ENCODE assay signal across 8 cellular contexts in the genomic region with DNA sequence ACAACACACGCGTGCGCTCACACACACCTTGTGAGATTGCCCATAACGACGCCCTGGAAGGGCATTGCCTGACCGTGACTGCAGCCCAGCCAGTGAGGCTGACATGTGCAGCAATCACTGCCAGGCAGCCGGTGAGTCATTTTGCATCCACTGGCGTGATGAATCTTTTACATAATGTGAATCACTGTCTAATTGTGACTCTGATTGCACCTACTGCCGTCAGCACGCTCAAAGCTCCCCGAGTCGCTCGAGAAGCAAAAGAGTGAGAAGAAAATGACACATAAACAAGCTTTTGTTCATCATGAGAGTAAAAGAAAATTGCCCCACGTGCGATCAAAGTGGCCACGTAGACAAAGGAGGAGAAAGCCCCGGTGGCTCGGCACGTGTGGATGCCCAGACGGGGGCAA.
DNase-seq lines count a peak whose midpoint lies in the region; ATAC-seq and TF ChIP-seq lines count a peak whose summit lies in the region.

No MANE protein-coding gene starts in this region.

- no CpG with 5 or more reads among the region's 20 CpGs for WGBS in mesendoderm (ENCODE audit: extremely low coverage, insufficient coverage, low lambda C conversion rate)

- peak; percentile 57 for DNase-seq in activated CD8-positive, alpha-beta T cell treated with anti-CD3 and anti-CD28 coated beads for 36 hours
- no peak for DNase-seq in activated CD8-positive, alpha-beta T cell treated with anti-CD3 and anti-CD28 coated beads, Interleukin-2, amount 10 ng/mL, durations not matched to agents 7 days and 5 days
- DNase-seq in activated T-cell treated with anti-CD3 and anti-CD28 coated beads, Interleukin-2, amount 50 U/mL, for 72 hours: peak; percentile 78
- peak; percentile 9 to 65 for DNase-seq in stimulated activated effector memory CD8-positive, alpha-beta T cell treated with anti-CD3 and anti-CD28 coated beads, Interleukin-12 subunit alpha, Interleukin-12 subunit beta, amount 100 ng/mL, for 72 hours (ENCODE audit: low spot score in 2 of 2)
- no peak for DNase-seq in foreskin fibroblast
- no peak for DNase-seq in mesendoderm
- no peak for DNase-seq in mesenteric fat pad (ENCODE audit: low spot score)

- no peaks in the 10 kb centered on the region for H3K27me3 ChIP-seq in mesendoderm (ENCODE audit: insufficient read depth, low read length, poor library complexity)

- H3K4ac ChIP-seq in mesendoderm (ENCODE audit: low read depth, low read length): no peak overlapping the region

- no peaks in the 10 kb centered on the region for H3K9me3 Mint-ChIP-seq in activated CD8-positive, alpha-beta T cell treated with anti-CD3 and anti-CD28 coated beads for 36 hours
- no peaks in the 10 kb centered on the region for H3K9me3 Mint-ChIP-seq in activated CD8-positive, alpha-beta T cell treated with anti-CD3 and anti-CD28 coated beads, Interleukin-2, amount 10 ng/mL, durations not matched to agents 7 days and 5 days (ENCODE audit: insufficient read depth)
- H3K9me3 Mint-ChIP-seq in activated T-cell treated with anti-CD3 and anti-CD28 coated beads, Interleukin-2, amount 50 U/mL, for 72 hours: peaks cover 2 to 9% of the 10 kb centered on the region in 2 donors
- H3K9me3 Mint-ChIP-seq in stimulated activated effector memory CD8-positive, alpha-beta T cell treated with anti-CD3 and anti-CD28 coated beads, Interleukin-12 subunit alpha, Interleukin-12 subunit beta, amount 100 ng/mL, for 72 hours: peaks cover 4% of the 10 kb centered on the region

- CTCF ChIA-PET in activated CD8-positive, alpha-beta T cell treated with anti-CD3 and anti-CD28 coated beads for 36 hours (lab: Charles Lee): no interaction called here
- CTCF ChIA-PET in activated CD8-positive, alpha-beta T cell treated with anti-CD3 and anti-CD28 coated beads, Interleukin-2, amount 10 ng/mL, durations not matched to agents 7 days and 5 days (lab: Charles Lee): no interaction called here

- no peak overlapping the region for H2BK5ac ChIP-seq in mesendoderm (ENCODE audit: low read length)

- no peak overlapping the region for H4K5ac ChIP-seq in mesendoderm (ENCODE audit: low read length)

- H3K4me3 Mint-ChIP-seq in activated CD8-positive, alpha-beta T cell treated with anti-CD3 and anti-CD28 coated beads for 36 hours: no peak overlapping the region
- H3K4me3 Mint-ChIP-seq in activated CD8-positive, alpha-beta T cell treated with anti-CD3 and anti-CD28 coated beads, Interleukin-2, amount 10 ng/mL, durations not matched to agents 7 days and 5 days: no peak overlapping the region
- peak overlapping the region; percentile 67 to 75 for H3K4me3 Mint-ChIP-seq in activated T-cell treated with anti-CD3 and anti-CD28 coated beads, Interleukin-2, amount 50 U/mL, for 72 hours
- H3K4me3 Mint-ChIP-seq in stimulated activated effector memory CD8-positive, alpha-beta T cell treated with anti-CD3 and anti-CD28 coated beads, Interleukin-12 subunit alpha, Interleukin-12 subunit beta, amount 100 ng/mL, for 72 hours: peak overlapping the region; percentile 22

- H3K4me2 ChIP-seq in mesendoderm (ENCODE audit: low read length): no peak overlapping the region

- H3K27me3 Mint-ChIP-seq in activated CD8-positive, alpha-beta T cell treated with anti-CD3 and anti-CD28 coated beads for 36 hours: peaks cover 28% of the 10 kb centered on the region
- peaks cover 2% of the 10 kb centered on the region for H3K27me3 Mint-ChIP-seq in activated CD8-positive, alpha-beta T cell treated with anti-CD3 and anti-CD28 coated beads, Interleukin-2, amount 10 ng/mL, durations not matched to agents 7 days and 5 days (ENCODE audit: low read depth)
- peaks cover 40% of the 10 kb centered on the region for H3K27me3 Mint-ChIP-seq in activated T-cell treated with anti-CD3 and anti-CD28 coated beads, Interleukin-2, amount 50 U/mL, for 72 hours (ENCODE audit: low read depth)

- H3K27ac Mint-ChIP-seq in activated CD8-positive, alpha-beta T cell treated with anti-CD3 and anti-CD28 coated beads for 36 hours: no peak overlapping the region
- no peak overlapping the region for H3K27ac Mint-ChIP-seq in activated CD8-positive, alpha-beta T cell treated with anti-CD3 and anti-CD28 coated beads, Interleukin-2, amount 10 ng/mL, durations not matched to agents 7 days and 5 days
- peak overlapping the region; percentile 59 for H3K27ac Mint-ChIP-seq in activated T-cell treated with anti-CD3 and anti-CD28 coated beads, Interleukin-2, amount 50 U/mL, for 72 hours
- peak overlapping the region; percentile 61 for H3K27ac Mint-ChIP-seq in stimulated activated effector memory CD8-positive, alpha-beta T cell treated with anti-CD3 and anti-CD28 coated beads, Interleukin-12 subunit alpha, Interleukin-12 subunit beta, amount 100 ng/mL, for 72 hours

- H3K4me3 ChIP-seq in foreskin fibroblast (ENCODE audit: low read depth in 1 of 2, low read length in 2 of 2) (no peak overlapping the region), mesendoderm (ENCODE audit: low read length) (no peak overlapping the region)

- POLR2A ChIA-PET in activated CD8-positive, alpha-beta T cell treated with anti-CD3 and anti-CD28 coated beads for 36 hours (lab: Charles Lee): no interaction called here
- POLR2A ChIA-PET in activated CD8-positive, alpha-beta T cell treated with anti-CD3 and anti-CD28 coated beads, Interleukin-2, amount 10 ng/mL, durations not matched to agents 7 days and 5 days (lab: Charles Lee): no interaction called here

- no peaks in the 10 kb centered on the region for H3K79me1 ChIP-seq in mesendoderm (ENCODE audit: low read length)

- H3K4me1 Mint-ChIP-seq in activated CD8-positive, alpha-beta T cell treated with anti-CD3 and anti-CD28 coated beads for 36 hours (ENCODE audit: low read depth): peaks cover 21% of the 10 kb centered on the region
- H3K4me1 Mint-ChIP-seq in activated CD8-positive, alpha-beta T cell treated with anti-CD3 and anti-CD28 coated beads, Interleukin-2, amount 10 ng/mL, durations not matched to agents 7 days and 5 days (ENCODE audit: low read depth): peaks cover 9% of the 10 kb centered on the region
- H3K4me1 Mint-ChIP-seq in activated T-cell treated with anti-CD3 and anti-CD28 coated beads, Interleukin-2, amount 50 U/mL, for 72 hours (ENCODE audit: low read depth): peaks cover 39% of the 10 kb centered on the region
- H3K4me1 Mint-ChIP-seq in stimulated activated effector memory CD8-positive, alpha-beta T cell treated with anti-CD3 and anti-CD28 coated beads, Interleukin-12 subunit alpha, Interleukin-12 subunit beta, amount 100 ng/mL, for 72 hours: peaks cover 23% of the 10 kb centered on the region

- TF ChIP-seq CTCF in activated CD8-positive, alpha-beta T cell treated with anti-CD3 and anti-CD28 coated beads for 36 hours (IDR thresholded peaks at IDR 0.05): no peak
- no peak for TF ChIP-seq CTCF in foreskin fibroblast (IDR thresholded peaks at IDR 0.05; ENCODE audit: low read depth, low read length)

- H3K23ac ChIP-seq in mesendoderm (ENCODE audit: low read length): no peak overlapping the region

- no peaks in the 10 kb centered on the region for H3K79me2 ChIP-seq in mesendoderm (ENCODE audit: control insufficient read depth, insufficient read depth, low read length)

- H3K9ac ChIP-seq in mesendoderm (ENCODE audit: low read length): no peak overlapping the region

- ATAC-seq in activated CD8-positive, alpha-beta T cell treated with anti-CD3 and anti-CD28 coated beads for 36 hours: peak; percentile 57
- ATAC-seq in activated CD8-positive, alpha-beta T cell treated with anti-CD3 and anti-CD28 coated beads, Interleukin-2, amount 10 ng/mL, durations not matched to agents 7 days and 5 days: no peak
- ATAC-seq in HG03175 (IDR thresholded peaks at IDR 0.05; ENCODE audit: unreplicated experiment): peak; percentile 60
- peak; percentile 90 to 92 for ATAC-seq in activated T-cell treated with anti-CD3 and anti-CD28 coated beads, Interleukin-2, amount 50 U/mL, for 72 hours (replicated peaks in 1 of 2)
- ATAC-seq in stimulated activated effector memory CD8-positive, alpha-beta T cell treated with anti-CD3 and anti-CD28 coated beads, Interleukin-12 subunit alpha, Interleukin-12 subunit beta, amount 100 ng/mL, for 72 hours: peak; percentile 92

- no peak overlapping the region for H3K27ac ChIP-seq in mesendoderm (ENCODE audit: low read depth, low read length)

- no peaks in the 10 kb centered on the region for H3K36me3 ChIP-seq in mesendoderm (ENCODE audit: control insufficient read depth, insufficient read depth, low read length)

- no peak overlapping the region for H2AK5ac ChIP-seq in mesendoderm (ENCODE audit: low read length)

- no peak overlapping the region for H2BK15ac ChIP-seq in mesendoderm (replicated peaks; ENCODE audit: low read depth)

- no peak overlapping the region for H3K18ac ChIP-seq in mesendoderm (ENCODE audit: low read length)

- no peak overlapping the region for H2BK120ac ChIP-seq in mesendoderm (ENCODE audit: low read depth, low read length)

- intact Hi-C loops in activated CD8-positive, alpha-beta T cell treated with anti-CD3 and anti-CD28 coated beads for 36 hours (cut with micrococcal nuclease): no loop called here

- no peak overlapping the region for H4K8ac ChIP-seq in mesendoderm (ENCODE audit: low read depth, low read length)

- H3K4me1 ChIP-seq in mesendoderm (ENCODE audit: control insufficient read depth, low read depth, low read length): no peaks in the 10 kb centered on the region

- H3K56ac ChIP-seq in mesendoderm (ENCODE audit: low read length): no peak overlapping the region

- no peaks in the 10 kb centered on the region for H3K36me3 Mint-ChIP-seq in activated CD8-positive, alpha-beta T cell treated with anti-CD3 and anti-CD28 coated beads for 36 hours (ENCODE audit: low read depth)
- H3K36me3 Mint-ChIP-seq in activated CD8-positive, alpha-beta T cell treated with anti-CD3 and anti-CD28 coated beads, Interleukin-2, amount 10 ng/mL, durations not matched to agents 7 days and 5 days (ENCODE audit: low read depth): no peaks in the 10 kb centered on the region
- H3K36me3 Mint-ChIP-seq in activated T-cell treated with anti-CD3 and anti-CD28 coated beads, Interleukin-2, amount 50 U/mL, for 72 hours (ENCODE audit: insufficient read depth in 2 of 2): peaks cover 3 to 7% of the 10 kb centered on the region in 2 donors
- H3K36me3 Mint-ChIP-seq in stimulated activated effector memory CD8-positive, alpha-beta T cell treated with anti-CD3 and anti-CD28 coated beads, Interleukin-12 subunit alpha, Interleukin-12 subunit beta, amount 100 ng/mL, for 72 hours: no peaks in the 10 kb centered on the region

Comparison
In these comparisons a context has a peak if more than half of its experiments do, and no peak if none do; other contexts are left out.
1. DNase-seq: peak in activated CD8-positive, alpha-beta T cell treated with anti-CD3 and anti-CD28 coated beads for 36 hours (single experiment), activated T-cell treated with anti-CD3 and anti-CD28 coated beads, Interleukin-2, amount 50 U/mL, for 72 hours (2 of 2) and stimulated activated effector memory CD8-positive, alpha-beta T cell treated with anti-CD3 and anti-CD28 coated beads, Interleukin-12 subunit alpha, Interleukin-12 subunit beta, amount 100 ng/mL, for 72 hours (2 of 2); none in activated CD8-positive, alpha-beta T cell treated with anti-CD3 and anti-CD28 coated beads, Interleukin-2, amount 10 ng/mL, durations not matched to agents 7 days and 5 days (single experiment), foreskin fibroblast (0 of 2), mesendoderm (single experiment) and mesenteric fat pad (single experiment).
2. H3K27ac Mint-ChIP-seq: peak in activated T-cell treated with anti-CD3 and anti-CD28 coated beads, Interleukin-2, amount 50 U/mL, for 72 hours (single experiment) and stimulated activated effector memory CD8-positive, alpha-beta T cell treated with anti-CD3 and anti-CD28 coated beads, Interleukin-12 subunit alpha, Interleukin-12 subunit beta, amount 100 ng/mL, for 72 hours (single experiment); none in activated CD8-positive, alpha-beta T cell treated with anti-CD3 and anti-CD28 coated beads for 36 hours (single experiment) and activated CD8-positive, alpha-beta T cell treated with anti-CD3 and anti-CD28 coated beads, Interleukin-2, amount 10 ng/mL, durations not matched to agents 7 days and 5 days (single experiment).
3. H3K4me3 Mint-ChIP-seq: peak in activated T-cell treated with anti-CD3 and anti-CD28 coated beads, Interleukin-2, amount 50 U/mL, for 72 hours (2 of 2) and stimulated activated effector memory CD8-positive, alpha-beta T cell treated with anti-CD3 and anti-CD28 coated beads, Interleukin-12 subunit alpha, Interleukin-12 subunit beta, amount 100 ng/mL, for 72 hours (single experiment); none in activated CD8-positive, alpha-beta T cell treated with anti-CD3 and anti-CD28 coated beads for 36 hours (single experiment) and activated CD8-positive, alpha-beta T cell treated with anti-CD3 and anti-CD28 coated beads, Interleukin-2, amount 10 ng/mL, durations not matched to agents 7 days and 5 days (single experiment).